ENCODE assay signal across 18 cellular contexts in the genomic region with DNA sequence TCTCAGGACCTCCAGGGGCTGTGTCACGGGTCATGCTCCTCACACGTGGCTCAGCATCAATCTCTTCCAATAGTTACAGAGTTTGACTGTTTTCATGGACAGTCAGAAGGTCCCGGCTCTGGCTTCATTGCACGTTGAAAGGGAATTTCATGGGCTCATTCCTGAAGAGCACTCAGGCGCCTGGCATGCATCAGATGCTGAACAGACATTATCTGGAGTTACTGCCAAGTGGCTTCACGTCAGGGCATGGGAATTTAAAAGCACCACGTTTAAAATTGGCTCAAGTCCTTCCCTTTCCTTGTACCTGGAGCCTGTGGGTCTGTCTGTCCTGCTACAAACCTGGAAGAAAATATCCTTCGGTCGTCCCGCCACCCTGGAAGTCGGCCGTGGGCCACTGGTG. TPM values are rescaled to one million over a fixed set of nuclear protein-coding genes. Genes with fewer than 3 reads are reported as not detected.
A peak's percentile ranks its signal among the peaks of the same experiment; 100 is the strongest.
DNase-seq lines count a peak whose midpoint lies in the region; ATAC-seq lines count a peak whose summit lies in the region.
"Had no signal": no experiment of that assay in that cellular context is flagged by ENCODE, and none has a peak within 500 bp of the region (broad histone marks: within the 10 kb centered on the region; RNA-seq: fewer than 3 reads in every experiment).

No MANE protein-coding gene starts in this region.

- intact Hi-C loops in left cardiac atrium (cut with DNase I), result no loop called here

- H3K36me3 ChIP-seq in adipocyte (ENCODE audit: control insufficient read depth, insufficient read depth, low read length, severe bottlenecking) (no peaks in the 10 kb centered on the region), rectal smooth muscle tissue (ENCODE audit: control insufficient read depth, insufficient read depth, low read length) (no peaks in the 10 kb centered on the region)
- H3K36me3 ChIP-seq: BLaER1, right lobe of liver had no signal

- no peak overlapping the region for H3K4me3 Mint-ChIP-seq in T-cell

- H3K9me3 ChIP-seq in adipocyte (ENCODE audit: control insufficient read depth, low read length), result peaks cover 4% of the 10 kb centered on the region
- H3K9me3 ChIP-seq: right lobe of liver had no signal

- POLR2A ChIA-PET in T-cell (lab: Charles Lee), result no interaction called here

- H3K4me1 ChIP-seq in adipocyte (ENCODE audit: control insufficient read depth, insufficient read depth, low read length) (peaks cover 5% of the 10 kb centered on the region), rectal smooth muscle tissue (ENCODE audit: control insufficient read depth, insufficient read depth, low read length) (peaks cover 4% of the 10 kb centered on the region)
- H3K4me1 ChIP-seq: right lobe of liver had no signal

- H3K4me3 ChIP-seq in adipocyte (ENCODE audit: low read length), result no peak overlapping the region
- no peak overlapping the region for H3K4me3 ChIP-seq in rectal smooth muscle tissue (ENCODE audit: low read length)
- H3K4me3 ChIP-seq: BLaER1, right lobe of liver had no signal

- peak overlapping the region in 1 of 2 donors; percentile 14 for H3K27ac Mint-ChIP-seq in T-cell

- no peaks in the 10 kb centered on the region for H3K36me3 Mint-ChIP-seq in T-cell

- H3K27me3 ChIP-seq in adipocyte (replicated peaks; ENCODE audit: control insufficient read depth, insufficient read depth, low read length) (peaks cover 67% of the 10 kb centered on the region), rectal smooth muscle tissue (ENCODE audit: control insufficient read depth, insufficient read depth, low read length) (no peaks in the 10 kb centered on the region)
- H3K27me3 ChIP-seq: right lobe of liver had no signal

- CTCF ChIA-PET in T-cell (lab: Charles Lee), result no interaction called here

- no peaks in the 10 kb centered on the region for H3K4me1 Mint-ChIP-seq in T-cell

- H3K27me3 Mint-ChIP-seq in T-cell, result peaks cover 36 to 38% of the 10 kb centered on the region in 2 donors

- H3K9me3 Mint-ChIP-seq in T-cell, result no peaks in the 10 kb centered on the region

- DNase-seq in EH (ENCODE audit: low read depth), result peak; percentile 37
- peak; percentile 80 for DNase-seq in adipocyte (ENCODE audit: low read depth)
- no peak for DNase-seq in left cardiac atrium
- DNase-seq in D341Med (ENCODE audit: low spot score), result no peak
- no peak for DNase-seq in T-cell
- no peak for DNase-seq in NCI-H1694 treated with DMSO at 0.1 percent for 48 hours (lab: John Stamatoyannopoulos, UW)
- DNase-seq: activated CD4-positive, alpha-beta T cell treated with anti-CD3 and anti-CD28 coated beads for 4 hours; erythroblast; NCI-H1417; NCI-H2171; NCI-H774; nucleus accumbens; stimulated activated CD4-positive, alpha-beta T cell treated with anti-CD3 and anti-CD28 coated beads, Interleukin-1b, Interleukin-23, amount 100 ng/mL, for 48 hours had no signal

- peak overlapping the region; percentile 40 for H3K27ac ChIP-seq in rectal smooth muscle tissue (ENCODE audit: low read depth, low read length)
- H3K27ac ChIP-seq: BLaER1, right lobe of liver had no signal

- no peak overlapping the region for H3K9ac ChIP-seq in adipocyte (ENCODE audit: low read length)
- no peak overlapping the region for H3K9ac ChIP-seq in rectal smooth muscle tissue (ENCODE audit: low read length)
- H3K9ac ChIP-seq: BLaER1 had no signal

- ATAC-seq in left cardiac atrium, result peak; percentile 65 to 94
- ATAC-seq in T-cell (replicated peaks in 1 of 4), result no peak
- ATAC-seq in HG03565 (IDR thresholded peaks at IDR 0.05; ENCODE audit: unreplicated experiment), result no peak
- ATAC-seq: right lobe of liver had no signal

RNA-seq across cellular contexts. Expression of gene CFAP46, which starts 50.4 kb away (rescaled TPM):
- total RNA-seq in left cardiac atrium (1 to 10 TPM; 1.2 to 1.7 TPM), T-cell (not detected)
- total RNA-seq: LHCN-M2 had no signal

Comparison
In these comparisons a context has a peak if more than half of its experiments do, and no peak if none do; other contexts are left out.
1. DNase-seq: peak in EH (single experiment) and adipocyte (single experiment); none in left cardiac atrium (single experiment), D341Med (single experiment), T-cell (0 of 34) and NCI-H1694 treated with DMSO at 0.1 percent for 48 hours (single experiment).
2. ATAC-seq: peak in left cardiac atrium (2 of 2); none in T-cell (0 of 4) and HG03565 (single experiment).